In genomic region chr16:52251495-52251894, GRCh38 we compare ENCODE assay signal across 21 cellular contexts.
DNase-seq lines count a peak whose midpoint lies in the region; ATAC-seq, FAIRE-seq and TF ChIP-seq lines count a peak whose summit lies in the region.
"Had no signal": no experiment of that assay in that cellular context is flagged by ENCODE, and none has a peak within 500 bp of the region (broad histone marks: within the 10 kb centered on the region; RNA-seq: fewer than 3 reads in every experiment).

No MANE protein-coding gene starts in this region.

- H4K20me1 ChIP-seq in endothelial cell of umbilical vein (replicated peaks; ENCODE audit: control insufficient read depth, extremely low read depth, insufficient read depth, low read length): no peaks in the 10 kb centered on the region

- no peaks in the 10 kb centered on the region for H3K36me3 ChIP-seq in endothelial cell of umbilical vein (ENCODE audit: control insufficient read depth in 2 of 2, extremely low read depth in 1 of 2, insufficient read depth in 2 of 2, low read length in 2 of 2)
- H3K36me3 ChIP-seq in small intestine (ENCODE audit: control insufficient read depth in 2 of 2, insufficient read depth in 2 of 2, low read length in 2 of 2): no peaks in the 10 kb centered on the region
- H3K36me3 ChIP-seq in upper lobe of right lung: no peaks in the 10 kb centered on the region
- H3K36me3 ChIP-seq: heart left ventricle, tibial nerve had no signal

- H3K9me3 ChIP-seq in endothelial cell of umbilical vein (replicated peaks; ENCODE audit: control insufficient read depth, insufficient read depth, low read length): peaks cover 2% of the 10 kb centered on the region
- H3K9me3 ChIP-seq in small intestine (ENCODE audit: control insufficient read depth, low read depth): no peaks in the 10 kb centered on the region
- no peaks in the 10 kb centered on the region for H3K9me3 ChIP-seq in upper lobe of right lung

- intact Hi-C loops in endothelial cell of umbilical vein (cut with micrococcal nuclease) (loop anchor here (10.0 kb wide), 1 partner anchor 1737 kb away; no protein-coding TSS in a partner anchor), upper lobe of right lung (cut with DNase I) (no loop called here)

- no peaks in the 10 kb centered on the region for H3K9me1 ChIP-seq in endothelial cell of umbilical vein (replicated peaks; ENCODE audit: control insufficient read depth, extremely low read depth, insufficient read depth, low read length)

- CTCF ChIA-PET in endothelial cell of umbilical vein (lab: Charles Lee): no interaction called here

- no peak overlapping the region for H3K9ac ChIP-seq in endothelial cell of umbilical vein (replicated peaks; ENCODE audit: extremely low read depth, insufficient read depth, low read length)

- no peaks in the 10 kb centered on the region for H3K79me2 ChIP-seq in endothelial cell of umbilical vein (ENCODE audit: control insufficient read depth, insufficient read depth, low read length)

- ATAC-seq in upper lobe of right lung (no peak), HG02678 (IDR thresholded peaks at IDR 0.05; ENCODE audit: unreplicated experiment) (no peak)
- ATAC-seq: heart left ventricle; PC-3; stimulated activated naive B cell treated with anti-CD40 and anti-IgM and Interleukin-4, amounts not matched to agents 10 μg/mL and 1 μg/mL and 100 μg/mL, for 72 hours had no signal

- H3K4me2 ChIP-seq in endothelial cell of umbilical vein (ENCODE audit: insufficient read depth, low read length): no peak overlapping the region

- TF ChIP-seq CTCF in endothelial cell of umbilical vein (IDR thresholded peaks at IDR 0.05; ENCODE audit: extremely low read depth in 1 of 2, insufficient read depth in 1 of 2, low read depth in 1 of 2, low read length in 2 of 2) (no peak), upper lobe of right lung (IDR thresholded peaks at IDR 0.05) (no peak)

- WGBS in small intestine, 3 donors: 37 to 43% (median 41%) methylated on average over 4 of the region's 4 CpGs

- no peak overlapping the region for H3K27ac ChIP-seq in endothelial cell of umbilical vein (ENCODE audit: insufficient read depth, low read depth, low read length)
- H3K27ac ChIP-seq in small intestine (ENCODE audit: low read depth in 1 of 2, low read length in 1 of 2): no peak overlapping the region
- H3K27ac ChIP-seq in upper lobe of right lung: no peak overlapping the region
- H3K27ac ChIP-seq: heart left ventricle, tibial nerve had no signal

- peak; percentile 16 for DNase-seq in NOMO-1 treated with DMSO at 0.1 percent for 48 hours (lab: John Stamatoyannopoulos, UW; ENCODE audit: unreplicated experiment)
- no peak for DNase-seq in NOMO-1 treated with dmso at 0.1 percent for 144 hours (lab: John Stamatoyannopoulos, UW; ENCODE audit: unreplicated experiment)
- DNase-seq in NCI-H748 treated with DMSO at 0.1 percent for 48 hours (lab: John Stamatoyannopoulos, UW): peak; percentile 15
- peak; percentile 2 for DNase-seq in endothelial cell of umbilical vein (ENCODE audit: low read depth, low spot score)
- DNase-seq in small intestine: peak; percentile 19
- DNase-seq in upper lobe of right lung: no peak
- no peak for DNase-seq in NCI-H2107 treated with DMSO at 0.1 percent for 48 hours (lab: John Stamatoyannopoulos, UW; ENCODE audit: unreplicated experiment)
- DNase-seq: activated CD4-positive, CD25-positive, alpha-beta regulatory T cell treated with anti-CD3 and anti-CD28 coated beads, Interleukin-2, amount 50 U/mL, for 72 hours; C1 segment of cervical spinal cord; GF-D8; heart left ventricle; islet precursor cell; Kasumi-1; NCI-H187; PC-3; retina; stimulated activated naive B cell treated with anti-CD40 and anti-IgM and Interleukin-4, amounts not matched to agents 10 μg/mL and 1 μg/mL and 100 μg/mL, for 72 hours had no signal

- FAIRE-seq in endothelial cell of umbilical vein (lab: Jason Lieb, UNC) (peak; percentile 15), small intestine (lab: Jason Lieb, UNC) (no peak)
- FAIRE-seq: A204.1, GM12891 had no signal

- TF ChIP-seq POLR2A in endothelial cell of umbilical vein (IDR thresholded peaks at IDR 0.05; ENCODE audit: low read depth, low read length): no peak

- no peak overlapping the region for H3K4me3 ChIP-seq in endothelial cell of umbilical vein (replicated peaks in 1 of 3; ENCODE audit: insufficient read depth in 1 of 3, low read depth in 1 of 3, low read length in 3 of 3)
- no peak overlapping the region for H3K4me3 ChIP-seq in small intestine (ENCODE audit: low read depth in 1 of 2, low read length in 2 of 2)
- H3K4me3 ChIP-seq in upper lobe of right lung: no peak overlapping the region
- H3K4me3 ChIP-seq: heart left ventricle, tibial nerve had no signal

- peaks cover 11% of the 10 kb centered on the region for H3K4me1 ChIP-seq in endothelial cell of umbilical vein (ENCODE audit: control insufficient read depth, extremely low read depth, insufficient read depth, low read length)
- H3K4me1 ChIP-seq in small intestine (ENCODE audit: control insufficient read depth in 2 of 2, insufficient read depth in 1 of 2, low read depth in 1 of 2, low read length in 1 of 2): peaks cover 0 to 4% of the 10 kb centered on the region in 2 donors
- no peaks in the 10 kb centered on the region for H3K4me1 ChIP-seq in upper lobe of right lung
- H3K4me1 ChIP-seq: heart left ventricle, tibial nerve had no signal

- H3K27me3 ChIP-seq in endothelial cell of umbilical vein (ENCODE audit: control insufficient read depth in 2 of 2, insufficient read depth in 2 of 2, low read length in 2 of 2): no peaks in the 10 kb centered on the region
- H3K27me3 ChIP-seq in small intestine (ENCODE audit: control insufficient read depth in 2 of 2, insufficient read depth in 2 of 2, low read length in 2 of 2): no peaks in the 10 kb centered on the region
- H3K27me3 ChIP-seq in upper lobe of right lung: no peaks in the 10 kb centered on the region
- H3K27me3 ChIP-seq: heart left ventricle, tibial nerve had no signal

- no peak overlapping the region for H2AFZ ChIP-seq in endothelial cell of umbilical vein (ENCODE audit: low read depth, low read length)

- no TSS peak for BruUV-seq in endothelial cell of umbilical vein (replicated peaks; lab: Mats Ljungman, UMichigan)

- dilution Hi-C loops in endothelial cell of umbilical vein (cut with MboI; ENCODE audit: extremely low pct_ligation_motif_present, low sequenced_read_pairs): no loop called here

- POLR2A ChIA-PET in endothelial cell of umbilical vein (lab: Charles Lee): no interaction called here

TF ChIP-seq in endothelial cell of umbilical vein, 7 proteins besides CTCF, POLR2A, EP300 and RAD21:
- TF ChIP-seq MAX (IDR thresholded peaks at IDR 0.05; ENCODE audit: insufficient read depth, insufficient read length) (no peak), EZH2 (IDR thresholded peaks at IDR 0.05; ENCODE audit: borderline replicate concordance, low read depth, low read length, severe bottlenecking) (no peak), POLR2AphosphoS5 (IDR thresholded peaks at IDR 0.05; ENCODE audit: insufficient read depth, low read depth, low read length) (no peak), GATA2 (IDR thresholded peaks at IDR 0.05; ENCODE audit: insufficient read depth, insufficient read length, low read depth, low read length) (no peak), MYC (IDR thresholded peaks at IDR 0.05; ENCODE audit: low read depth, low read length) (no peak), FOS (IDR thresholded peaks at IDR 0.05; ENCODE audit: borderline replicate concordance, insufficient read depth, low read length) (peak; percentile 15), JUN (IDR thresholded peaks at IDR 0.05; ENCODE audit: borderline replicate concordance, insufficient read depth, insufficient read length, low read depth) (peak; percentile 50)

Comparison
In these comparisons a context has a peak if more than half of its experiments do, and no peak if none do; other contexts are left out.
1. DNase-seq: peak in NOMO-1 treated with DMSO at 0.1 percent for 48 hours (single experiment), NCI-H748 treated with DMSO at 0.1 percent for 48 hours (single experiment), endothelial cell of umbilical vein (single experiment) and small intestine (single experiment); none in NOMO-1 treated with dmso at 0.1 percent for 144 hours (single experiment), upper lobe of right lung (single experiment) and NCI-H2107 treated with DMSO at 0.1 percent for 48 hours (single experiment).